Comparison of ENCODE assay signal across 9 cellular contexts in genomic region chr1:212721388-212722247, GRCh38. TPM values are rescaled to one million over a fixed set of nuclear protein-coding genes. Genes with fewer than 3 reads are reported as not detected.
DNase-seq lines count a peak whose midpoint lies in the region; TF ChIP-seq lines count a peak whose summit lies in the region.
"Had no signal": no experiment of that assay in that cellular context is flagged by ENCODE, and none has a peak within 500 bp of the region (broad histone marks: within the 10 kb centered on the region; RNA-seq: fewer than 3 reads in every experiment).

No MANE protein-coding gene starts in this region.

- H3K9me3 ChIP-seq in mesenchymal stem cell (ENCODE audit: control insufficient read depth, low read length), result no peaks in the 10 kb centered on the region
- H3K9me3 ChIP-seq: esophagus squamous epithelium had no signal

- H2AK5ac ChIP-seq in mesenchymal stem cell (ENCODE audit: low read length, severe bottlenecking), result peak overlapping the region; percentile 31

- DNase-seq in EL, result peak; percentile 84
- peak; percentile 84 for DNase-seq in HT-29 (ENCODE audit: low spot score)
- peak; percentile 43 for DNase-seq in activated T-helper 2 cell treated with anti-CD3 and anti-CD28 coated beads, Interferon-gamma antibody, Interleukin-2, Interleukin-4, amounts not matched to agents 10 μg/mL and 5 μg/mL and 100 μg/mL, durations not matched to agents 14 hours and 24 hours and 36 hours (ENCODE audit: low spot score)
- peak; percentile 71 for DNase-seq in mesenchymal stem cell
- no peak for DNase-seq in SK-N-DZ (ENCODE audit: low spot score)
- DNase-seq in effector CD4-positive, alpha-beta T cell, result no peak
- DNase-seq in NCI-H1417 treated with DMSO at 0.1 percent for 48 hours (lab: John Stamatoyannopoulos, UW), result no peak
- DNase-seq in coronary artery (ENCODE audit: low spot score), result no peak
- DNase-seq: esophagus squamous epithelium had no signal

- H3K27ac ChIP-seq in mesenchymal stem cell (ENCODE audit: low read length, poor library complexity, severe bottlenecking) (peak overlapping the region; percentile 1), coronary artery (no peak overlapping the region)

- H3K4me1 Mint-ChIP-seq in activated T-helper 2 cell treated with anti-CD3 and anti-CD28 coated beads, Interferon-gamma antibody, Interleukin-2, Interleukin-4, amounts not matched to agents 10 μg/mL and 5 μg/mL and 100 μg/mL, durations not matched to agents 14 hours and 24 hours and 36 hours (ENCODE audit: low read depth), result peaks cover 52% of the 10 kb centered on the region

- TF ChIP-seq CTCF in coronary artery (IDR thresholded peaks at IDR 0.05), result no peak

- no peak overlapping the region for H3K9ac ChIP-seq in mesenchymal stem cell (ENCODE audit: low read length)

- no peak overlapping the region for H4K8ac ChIP-seq in mesenchymal stem cell (ENCODE audit: low read length)

- H3K4me3 ChIP-seq in mesenchymal stem cell (ENCODE audit: insufficient read depth in 1 of 2, low read depth in 1 of 2, low read length in 2 of 2), result peak overlapping the region in 1 of 2 experiments; percentile 13
- no peak overlapping the region for H3K4me3 ChIP-seq in coronary artery

- no peak overlapping the region for H4K91ac ChIP-seq in mesenchymal stem cell (ENCODE audit: low read length)

- intact Hi-C loops in activated T-helper 2 cell treated with anti-CD3 and anti-CD28 coated beads, Interferon-gamma antibody, Interleukin-2, Interleukin-4, amounts not matched to agents 10 μg/mL and 5 μg/mL and 100 μg/mL, durations not matched to agents 14 hours and 24 hours and 36 hours (cut with micrococcal nuclease), result loop anchor here (1.0 kb wide), 6 partner anchors 9 to 48 kb away; no protein-coding TSS in a partner anchor

- no peak overlapping the region for H3K4me2 ChIP-seq in mesenchymal stem cell (ENCODE audit: low read length, poor library complexity, severe bottlenecking)

- H2BK5ac ChIP-seq in mesenchymal stem cell (ENCODE audit: low read depth, low read length, poor library complexity, severe bottlenecking), result peak overlapping the region; percentile 22

- no peaks in the 10 kb centered on the region for H3K79me1 ChIP-seq in mesenchymal stem cell (replicated peaks; ENCODE audit: low read length, poor library complexity, severe bottlenecking)

- H3K4me3 Mint-ChIP-seq in activated T-helper 2 cell treated with anti-CD3 and anti-CD28 coated beads, Interferon-gamma antibody, Interleukin-2, Interleukin-4, amounts not matched to agents 10 μg/mL and 5 μg/mL and 100 μg/mL, durations not matched to agents 14 hours and 24 hours and 36 hours (ENCODE audit: low read depth), result peak overlapping the region; percentile 43

- H3K36me3 Mint-ChIP-seq in activated T-helper 2 cell treated with anti-CD3 and anti-CD28 coated beads, Interferon-gamma antibody, Interleukin-2, Interleukin-4, amounts not matched to agents 10 μg/mL and 5 μg/mL and 100 μg/mL, durations not matched to agents 14 hours and 24 hours and 36 hours (ENCODE audit: low read depth), result peaks cover 40% of the 10 kb centered on the region

- H3K36me3 ChIP-seq in mesenchymal stem cell (ENCODE audit: control insufficient read depth in 1 of 2, insufficient read depth in 2 of 2, low read depth in 1 of 2, low read length in 2 of 2), result no peaks in the 10 kb centered on the region
- H3K36me3 ChIP-seq: esophagus squamous epithelium had no signal

- H3K14ac ChIP-seq in mesenchymal stem cell (ENCODE audit: low read length in 2 of 2), result no peak overlapping the region

- no peaks in the 10 kb centered on the region for H3K27me3 Mint-ChIP-seq in activated T-helper 2 cell treated with anti-CD3 and anti-CD28 coated beads, Interferon-gamma antibody, Interleukin-2, Interleukin-4, amounts not matched to agents 10 μg/mL and 5 μg/mL and 100 μg/mL, durations not matched to agents 14 hours and 24 hours and 36 hours (ENCODE audit: low read depth)

- peak overlapping the region in 1 of 2 experiments; percentile 42 for H2BK12ac ChIP-seq in mesenchymal stem cell (ENCODE audit: low read length in 2 of 2)

- H2BK15ac ChIP-seq in mesenchymal stem cell (ENCODE audit: low read depth, poor library complexity, severe bottlenecking), result no peak overlapping the region

- H3K27me3 ChIP-seq in mesenchymal stem cell (ENCODE audit: control insufficient read depth in 1 of 2, insufficient read depth in 1 of 2, low read length in 2 of 2), result no peaks in the 10 kb centered on the region

- H2BK120ac ChIP-seq in mesenchymal stem cell (ENCODE audit: low read depth, low read length), result no peak overlapping the region

- peak overlapping the region in 1 of 2 experiments; percentile 48 for H3K18ac ChIP-seq in mesenchymal stem cell (ENCODE audit: low read depth in 1 of 2, low read length in 2 of 2)

- H3K4ac ChIP-seq in mesenchymal stem cell (ENCODE audit: low read depth in 1 of 2, low read length in 2 of 2), result peak overlapping the region in 1 of 2 experiments; percentile 7

- H3K4me1 ChIP-seq in mesenchymal stem cell (ENCODE audit: control insufficient read depth, insufficient read depth, low read depth, low read length), result peaks cover 5% of the 10 kb centered on the region

- no peak overlapping the region for H2AFZ ChIP-seq in mesenchymal stem cell (ENCODE audit: low read depth, low read length)

- peaks cover 19% of the 10 kb centered on the region for H3K9me3 Mint-ChIP-seq in activated T-helper 2 cell treated with anti-CD3 and anti-CD28 coated beads, Interferon-gamma antibody, Interleukin-2, Interleukin-4, amounts not matched to agents 10 μg/mL and 5 μg/mL and 100 μg/mL, durations not matched to agents 14 hours and 24 hours and 36 hours

- no peak overlapping the region for H3K23ac ChIP-seq in mesenchymal stem cell (ENCODE audit: low read length in 2 of 2)

- 78% methylated on average over 9 of the region's 9 CpGs for WGBS in mesenchymal stem cell

- peak overlapping the region; percentile 73 for H3K27ac Mint-ChIP-seq in activated T-helper 2 cell treated with anti-CD3 and anti-CD28 coated beads, Interferon-gamma antibody, Interleukin-2, Interleukin-4, amounts not matched to agents 10 μg/mL and 5 μg/mL and 100 μg/mL, durations not matched to agents 14 hours and 24 hours and 36 hours

RNA-seq across cellular contexts. Expression of gene BATF3, which starts 22.0 kb away (rescaled TPM):
- total RNA-seq in HT-29 (2014; rRNA removed; shearing (Covaris generic)), result 0.23 and 0.34 TPM in 2 replicates
- total RNA-seq in activated T-helper 2 cell treated with anti-CD3 and anti-CD28 coated beads, Interferon-gamma antibody, Interleukin-2, Interleukin-4, amounts not matched to agents 10 μg/mL and 5 μg/mL and 100 μg/mL, durations not matched to agents 14 hours and 24 hours and 36 hours, result 246 and 249 TPM in 2 replicates
- 7.8 TPM for polyA plus RNA-seq in mesenchymal stem cell (2013, experiment 1 of 2)
- polyA plus RNA-seq in mesenchymal stem cell (2013, experiment 2 of 2), result 8.1 TPM
- polyA plus RNA-seq in SK-N-DZ (2014; cell fraction: cytosol; rRNA removed), result 1.6 and 4.8 TPM in 2 replicates
- polyA plus RNA-seq in SK-N-DZ (2014; cell fraction: nucleus; rRNA removed), result 0.49 and 1.3 TPM in 2 replicates

Comparison
In these comparisons a context has a peak if more than half of its experiments do, and no peak if none do; other contexts are left out.
1. DNase-seq: peak in EL (single experiment), HT-29 (single experiment), activated T-helper 2 cell treated with anti-CD3 and anti-CD28 coated beads, Interferon-gamma antibody, Interleukin-2, Interleukin-4, amounts not matched to agents 10 μg/mL and 5 μg/mL and 100 μg/mL, durations not matched to agents 14 hours and 24 hours and 36 hours (single experiment) and mesenchymal stem cell (single experiment); none in SK-N-DZ (single experiment), effector CD4-positive, alpha-beta T cell (single experiment), NCI-H1417 treated with DMSO at 0.1 percent for 48 hours (single experiment) and coronary artery (single experiment).
2. RNA of gene BATF3, which starts 22.0 kb away (total RNA-seq): 246 to 249 TPM in activated T-helper 2 cell treated with anti-CD3 and anti-CD28 coated beads, Interferon-gamma antibody, Interleukin-2, Interleukin-4, amounts not matched to agents 10 μg/mL and 5 μg/mL and 100 μg/mL, durations not matched to agents 14 hours and 24 hours and 36 hours; 0.23 to 0.34 TPM in HT-29; every median in the first group is over 100 times any median in the second.